ENCODE assay signal across 7 cellular contexts in the genomic region with DNA sequence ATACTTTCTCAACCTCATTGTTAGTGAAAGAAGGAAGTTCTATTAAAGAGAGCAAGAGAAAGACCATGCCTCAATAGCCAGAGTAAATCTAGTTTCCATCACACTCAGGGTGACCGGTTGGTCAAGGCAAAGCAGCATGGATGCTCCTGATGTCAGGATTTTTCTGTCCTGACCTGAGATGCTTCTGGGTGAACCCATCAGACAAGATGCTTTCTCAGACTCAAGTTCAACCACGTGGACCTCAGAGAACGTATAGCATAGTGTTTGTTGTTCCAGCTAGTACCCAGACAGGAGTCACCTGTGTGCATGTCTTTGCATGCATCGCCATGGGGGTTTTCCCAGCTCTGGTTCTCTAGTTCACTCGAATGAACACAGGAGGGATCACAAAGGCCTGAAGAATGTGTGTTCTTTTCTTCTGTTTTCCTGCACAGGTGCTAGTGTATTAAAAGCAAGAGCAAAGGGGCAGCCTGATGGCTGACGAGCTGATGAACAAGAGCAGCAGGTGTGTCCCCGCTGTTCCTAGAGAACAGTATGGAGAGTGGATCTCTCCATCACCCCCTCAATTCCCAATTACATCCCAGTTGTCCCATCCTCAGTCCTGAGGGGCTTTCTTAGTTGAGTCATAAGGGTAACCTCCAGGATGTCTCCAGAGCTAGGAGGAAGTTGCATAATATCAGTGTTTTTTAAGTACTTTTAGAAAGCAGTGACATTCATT.
A peak's percentile ranks its signal among the peaks of the same experiment; 100 is the strongest.
DNase-seq lines count a peak whose midpoint lies in the region; ATAC-seq, FAIRE-seq and TF ChIP-seq lines count a peak whose summit lies in the region.

No MANE protein-coding gene starts in this region.

- H3K4me3 ChIP-seq in RWPE2 (ENCODE audit: severe bottlenecking), result no peak overlapping the region

- H3K27me3 ChIP-seq in RWPE2 (ENCODE audit: insufficient read depth, poor library complexity, severe bottlenecking), result no peaks in the 10 kb centered on the region

- H3K9me3 ChIP-seq in RWPE2 (ENCODE audit: severe bottlenecking), result no peaks in the 10 kb centered on the region

- TF ChIP-seq CTCF in RWPE2 (IDR thresholded peaks at IDR 0.05; ENCODE audit: poor library complexity, severe bottlenecking), result no peak

- no peak for FAIRE-seq in HTR-8/SVneo (lab: Jason Lieb, UNC)

- peak; percentile 51 for TF ChIP-seq POLR2A in GM18951 (IDR thresholded peaks at IDR 0.05; ENCODE audit: extremely low read depth, insufficient read depth, insufficient read length)

- peaks cover 18% of the 10 kb centered on the region for H3K4me1 ChIP-seq in RWPE2 (ENCODE audit: insufficient read depth, poor library complexity, severe bottlenecking)

- DNase-seq in RWPE2 (ENCODE audit: low spot score) (peak; percentile 76), HTR-8/SVneo (ENCODE audit: insufficient read length, low spot score) (no peak), HuH-7.5 (ENCODE audit: low spot score) (no peak), dedifferentiated amniotic fluid mesenchymal stem cell (ENCODE audit: extremely low spot score) (no peak)
- peak; percentile 50 for DNase-seq in stimulated activated CD4-positive, alpha-beta T cell treated with anti-CD3 and anti-CD28 coated beads, Interleukin-15, amount 100 ng/mL, for 24 hours

- ATAC-seq in HG02678 (IDR thresholded peaks at IDR 0.05; ENCODE audit: unreplicated experiment) (peak; percentile 78), RWPE2 (ENCODE audit: low read depth) (peak; percentile 96)

- in situ Hi-C loops in GM18951 (cut with MboI; ENCODE audit: low sequenced_read_pairs, unreplicated experiment), result no loop called here

- no peaks in the 10 kb centered on the region for H3K36me3 ChIP-seq in RWPE2 (ENCODE audit: low read depth)

- peak overlapping the region; percentile 27 for H3K27ac ChIP-seq in RWPE2 (ENCODE audit: poor library complexity, severe bottlenecking)

Comparison
In these comparisons a context has a peak if more than half of its experiments do, and no peak if none do; other contexts are left out.
1. DNase-seq: peak in RWPE2 (single experiment) and stimulated activated CD4-positive, alpha-beta T cell treated with anti-CD3 and anti-CD28 coated beads, Interleukin-15, amount 100 ng/mL, for 24 hours (single experiment); none in HTR-8/SVneo (single experiment), HuH-7.5 (single experiment) and dedifferentiated amniotic fluid mesenchymal stem cell (single experiment).